3 cellular contexts compared by ENCODE assay signal in the genomic region with DNA sequence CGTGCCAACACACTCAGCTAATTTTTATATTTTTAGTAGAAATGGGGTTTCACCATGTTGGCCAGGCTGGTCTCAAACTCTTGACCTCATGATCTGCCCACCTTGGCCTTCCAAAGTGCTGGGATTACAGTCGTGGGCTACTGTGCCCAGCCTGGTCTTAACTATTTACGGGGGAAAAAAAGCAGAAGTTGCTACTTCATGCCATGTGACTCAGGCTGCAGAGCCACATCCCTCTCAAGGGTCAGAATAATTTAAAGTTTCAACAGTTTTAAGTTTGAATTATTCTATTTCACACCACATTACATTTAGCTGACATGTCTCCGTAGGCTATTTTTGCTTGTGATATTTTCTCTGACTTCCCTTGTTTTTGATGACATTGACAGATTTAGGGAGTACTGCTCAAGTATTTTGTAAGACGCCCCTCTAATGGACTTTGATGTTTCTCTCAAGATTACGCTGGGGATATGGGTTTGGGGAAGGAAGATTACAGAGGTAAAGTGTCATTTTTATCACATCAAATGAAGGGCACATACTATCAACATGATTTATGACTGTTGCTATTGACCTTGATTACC.
TF ChIP-seq lines count a peak whose summit lies in the region.

No MANE protein-coding gene starts in this region.

TF ChIP-seq in A549, 52 proteins besides CTCF, POLR2A, EP300 and RAD21:
- TF ChIP-seq ZSCAN20 (CRISPR knock-in tag; IDR thresholded peaks at IDR 0.05) (no peak), MYC (IDR thresholded peaks at IDR 0.05; ENCODE audit: borderline replicate concordance, low read length) (no peak), MAFK (IDR thresholded peaks at IDR 0.05; ENCODE audit: partially characterized antibody) (peak; percentile 65)

TF ChIP-seq in IMR-90, 13 proteins besides CTCF, POLR2A, EP300 and RAD21:
- peak; percentile 46; the same call in 1 of the 2 replicates for TF ChIP-seq MAFK (IDR thresholded peaks at IDR 0.05; ENCODE audit: low read depth, low read length)
- TF ChIP-seq, protein P1, sequence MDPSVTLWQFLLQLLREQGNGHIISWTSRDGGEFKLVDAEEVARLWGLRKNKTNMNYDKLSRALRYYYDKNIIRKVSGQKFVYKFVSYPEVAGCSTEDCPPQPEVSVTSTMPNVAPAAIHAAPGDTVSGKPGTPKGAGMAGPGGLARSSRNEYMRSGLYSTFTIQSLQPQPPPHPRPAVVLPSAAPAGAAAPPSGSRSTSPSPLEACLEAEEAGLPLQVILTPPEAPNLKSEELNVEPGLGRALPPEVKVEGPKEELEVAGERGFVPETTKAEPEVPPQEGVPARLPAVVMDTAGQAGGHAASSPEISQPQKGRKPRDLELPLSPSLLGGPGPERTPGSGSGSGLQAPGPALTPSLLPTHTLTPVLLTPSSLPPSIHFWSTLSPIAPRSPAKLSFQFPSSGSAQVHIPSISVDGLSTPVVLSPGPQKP (IDR thresholded peaks at IDR 0.05; ENCODE audit: borderline replicate concordance, low read depth, low read length): no peak

TF ChIP-seq in K562, 482 proteins besides CTCF, POLR2A, EP300 and RAD21 (continues in another document):
- TF ChIP-seq SMAD4 (CRISPR knock-in tag; conservative IDR thresholded peaks at IDR 0.05) (no peak), ZNF316 (IDR thresholded peaks at IDR 0.05) (0 out of 2 replicates have a peak, but pooled peaks have one; percentile 32), CHCHD3 (CRISPR knock-in tag; IDR thresholded peaks at IDR 0.05) (no peak), MIER1 (IDR thresholded peaks at IDR 0.05; ENCODE audit: low read depth) (no peak), MAFF (IDR thresholded peaks at IDR 0.05; ENCODE audit: low read length) (0 out of 2 replicates have a peak, but pooled peaks have one; percentile 6), SMAD1 (IDR thresholded peaks at IDR 0.05; ENCODE audit: low read depth, low read length, partially characterized antibody) (no peak), MBD2 (IDR thresholded peaks at IDR 0.05; ENCODE audit: borderline replicate concordance, low read depth) (no peak), RFX7 (CRISPR knock-in tag; IDR thresholded peaks at IDR 0.05) (no peak), ZNF263 (CRISPR knock-in tag; IDR thresholded peaks at IDR 0.05; ENCODE audit: borderline replicate concordance) (no peak), C11orf30 (IDR thresholded peaks at IDR 0.05; ENCODE audit: low read depth) (peak; percentile 23; the same call in 1 of the 2 replicates), SIRT6 (IDR thresholded peaks at IDR 0.05; ENCODE audit: low read depth, low read length) (no peak)
- TF ChIP-seq, protein P2, sequence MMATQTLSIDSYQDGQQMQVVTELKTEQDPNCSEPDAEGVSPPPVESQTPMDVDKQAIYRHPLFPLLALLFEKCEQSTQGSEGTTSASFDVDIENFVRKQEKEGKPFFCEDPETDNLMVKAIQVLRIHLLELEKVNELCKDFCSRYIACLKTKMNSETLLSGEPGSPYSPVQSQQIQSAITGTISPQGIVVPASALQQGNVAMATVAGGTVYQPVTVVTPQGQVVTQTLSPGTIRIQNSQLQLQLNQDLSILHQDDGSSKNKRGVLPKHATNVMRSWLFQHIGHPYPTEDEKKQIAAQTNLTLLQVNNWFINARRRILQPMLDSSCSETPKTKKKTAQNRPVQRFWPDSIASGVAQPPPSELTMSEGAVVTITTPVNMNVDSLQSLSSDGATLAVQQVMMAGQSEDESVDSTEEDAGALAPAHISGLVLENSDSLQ (IDR thresholded peaks at IDR 0.05): no peak
- TF ChIP-seq, protein P3, sequence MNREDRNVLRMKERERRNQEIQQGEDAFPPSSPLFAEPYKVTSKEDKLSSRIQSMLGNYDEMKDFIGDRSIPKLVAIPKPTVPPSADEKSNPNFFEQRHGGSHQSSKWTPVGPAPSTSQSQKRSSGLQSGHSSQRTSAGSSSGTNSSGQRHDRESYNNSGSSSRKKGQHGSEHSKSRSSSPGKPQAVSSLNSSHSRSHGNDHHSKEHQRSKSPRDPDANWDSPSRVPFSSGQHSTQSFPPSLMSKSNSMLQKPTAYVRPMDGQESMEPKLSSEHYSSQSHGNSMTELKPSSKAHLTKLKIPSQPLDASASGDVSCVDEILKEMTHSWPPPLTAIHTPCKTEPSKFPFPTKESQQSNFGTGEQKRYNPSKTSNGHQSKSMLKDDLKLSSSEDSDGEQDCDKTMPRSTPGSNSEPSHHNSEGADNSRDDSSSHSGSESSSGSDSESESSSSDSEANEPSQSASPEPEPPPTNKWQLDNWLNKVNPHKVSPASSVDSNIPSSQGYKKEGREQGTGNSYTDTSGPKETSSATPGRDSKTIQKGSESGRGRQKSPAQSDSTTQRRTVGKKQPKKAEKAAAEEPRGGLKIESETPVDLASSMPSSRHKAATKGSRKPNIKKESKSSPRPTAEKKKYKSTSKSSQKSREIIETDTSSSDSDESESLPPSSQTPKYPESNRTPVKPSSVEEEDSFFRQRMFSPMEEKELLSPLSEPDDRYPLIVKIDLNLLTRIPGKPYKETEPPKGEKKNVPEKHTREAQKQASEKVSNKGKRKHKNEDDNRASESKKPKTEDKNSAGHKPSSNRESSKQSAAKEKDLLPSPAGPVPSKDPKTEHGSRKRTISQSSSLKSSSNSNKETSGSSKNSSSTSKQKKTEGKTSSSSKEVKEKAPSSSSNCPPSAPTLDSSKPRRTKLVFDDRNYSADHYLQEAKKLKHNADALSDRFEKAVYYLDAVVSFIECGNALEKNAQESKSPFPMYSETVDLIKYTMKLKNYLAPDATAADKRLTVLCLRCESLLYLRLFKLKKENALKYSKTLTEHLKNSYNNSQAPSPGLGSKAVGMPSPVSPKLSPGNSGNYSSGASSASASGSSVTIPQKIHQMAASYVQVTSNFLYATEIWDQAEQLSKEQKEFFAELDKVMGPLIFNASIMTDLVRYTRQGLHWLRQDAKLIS (CRISPR knock-in tag; IDR thresholded peaks at IDR 0.05): no peak
- TF ChIP-seq, protein P4, sequence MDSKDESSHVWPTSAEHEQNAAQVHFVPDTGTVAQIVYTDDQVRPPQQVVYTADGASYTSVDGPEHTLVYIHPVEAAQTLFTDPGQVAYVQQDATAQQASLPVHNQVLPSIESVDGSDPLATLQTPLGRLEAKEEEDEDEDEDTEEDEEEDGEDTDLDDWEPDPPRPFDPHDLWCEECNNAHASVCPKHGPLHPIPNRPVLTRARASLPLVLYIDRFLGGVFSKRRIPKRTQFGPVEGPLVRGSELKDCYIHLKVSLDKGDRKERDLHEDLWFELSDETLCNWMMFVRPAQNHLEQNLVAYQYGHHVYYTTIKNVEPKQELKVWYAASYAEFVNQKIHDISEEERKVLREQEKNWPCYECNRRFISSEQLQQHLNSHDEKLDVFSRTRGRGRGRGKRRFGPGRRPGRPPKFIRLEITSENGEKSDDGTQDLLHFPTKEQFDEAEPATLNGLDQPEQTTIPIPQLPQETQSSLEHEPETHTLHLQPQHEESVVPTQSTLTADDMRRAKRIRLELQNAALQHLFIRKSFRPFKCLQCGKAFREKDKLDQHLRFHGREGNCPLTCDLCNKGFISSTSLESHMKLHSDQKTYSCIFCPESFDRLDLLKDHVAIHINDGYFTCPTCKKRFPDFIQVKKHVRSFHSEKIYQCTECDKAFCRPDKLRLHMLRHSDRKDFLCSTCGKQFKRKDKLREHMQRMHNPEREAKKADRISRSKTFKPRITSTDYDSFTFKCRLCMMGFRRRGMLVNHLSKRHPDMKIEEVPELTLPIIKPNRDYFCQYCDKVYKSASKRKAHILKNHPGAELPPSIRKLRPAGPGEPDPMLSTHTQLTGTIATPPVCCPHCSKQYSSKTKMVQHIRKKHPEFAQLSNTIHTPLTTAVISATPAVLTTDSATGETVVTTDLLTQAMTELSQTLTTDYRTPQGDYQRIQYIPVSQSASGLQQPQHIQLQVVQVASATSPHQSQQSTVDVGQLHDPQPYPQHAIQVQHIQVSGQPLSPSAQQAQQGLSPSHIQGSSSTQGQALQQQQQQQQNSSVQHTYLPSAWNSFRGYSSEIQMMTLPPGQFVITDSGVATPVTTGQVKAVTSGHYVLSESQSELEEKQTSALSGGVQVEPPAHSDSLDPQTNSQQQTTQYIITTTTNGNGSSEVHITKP (IDR thresholded peaks at IDR 0.05; ENCODE audit: partially characterized antibody): no peak
- TF ChIP-seq, protein P5, sequence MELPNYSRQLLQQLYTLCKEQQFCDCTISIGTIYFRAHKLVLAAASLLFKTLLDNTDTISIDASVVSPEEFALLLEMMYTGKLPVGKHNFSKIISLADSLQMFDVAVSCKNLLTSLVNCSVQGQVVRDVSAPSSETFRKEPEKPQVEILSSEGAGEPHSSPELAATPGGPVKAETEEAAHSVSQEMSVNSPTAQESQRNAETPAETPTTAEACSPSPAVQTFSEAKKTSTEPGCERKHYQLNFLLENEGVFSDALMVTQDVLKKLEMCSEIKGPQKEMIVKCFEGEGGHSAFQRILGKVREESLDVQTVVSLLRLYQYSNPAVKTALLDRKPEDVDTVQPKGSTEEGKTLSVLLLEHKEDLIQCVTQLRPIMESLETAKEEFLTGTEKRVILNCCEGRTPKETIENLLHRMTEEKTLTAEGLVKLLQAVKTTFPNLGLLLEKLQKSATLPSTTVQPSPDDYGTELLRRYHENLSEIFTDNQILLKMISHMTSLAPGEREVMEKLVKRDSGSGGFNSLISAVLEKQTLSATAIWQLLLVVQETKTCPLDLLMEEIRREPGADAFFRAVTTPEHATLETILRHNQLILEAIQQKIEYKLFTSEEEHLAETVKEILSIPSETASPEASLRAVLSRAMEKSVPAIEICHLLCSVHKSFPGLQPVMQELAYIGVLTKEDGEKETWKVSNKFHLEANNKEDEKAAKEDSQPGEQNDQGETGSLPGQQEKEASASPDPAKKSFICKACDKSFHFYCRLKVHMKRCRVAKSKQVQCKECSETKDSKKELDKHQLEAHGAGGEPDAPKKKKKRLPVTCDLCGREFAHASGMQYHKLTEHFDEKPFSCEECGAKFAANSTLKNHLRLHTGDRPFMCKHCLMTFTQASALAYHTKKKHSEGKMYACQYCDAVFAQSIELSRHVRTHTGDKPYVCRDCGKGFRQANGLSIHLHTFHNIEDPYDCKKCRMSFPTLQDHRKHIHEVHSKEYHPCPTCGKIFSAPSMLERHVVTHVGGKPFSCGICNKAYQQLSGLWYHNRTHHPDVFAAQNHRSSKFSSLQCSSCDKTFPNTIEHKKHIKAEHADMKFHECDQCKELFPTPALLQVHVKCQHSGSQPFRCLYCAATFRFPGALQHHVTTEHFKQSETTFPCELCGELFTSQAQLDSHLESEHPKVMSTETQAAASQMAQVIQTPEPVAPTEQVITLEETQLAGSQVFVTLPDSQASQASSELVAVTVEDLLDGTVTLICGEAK (IDR thresholded peaks at IDR 0.05): no peak
- TF ChIP-seq, protein P5 (CRISPR knock-in tag; IDR thresholded peaks at IDR 0.05): no peak
- TF ChIP-seq, protein P6, sequence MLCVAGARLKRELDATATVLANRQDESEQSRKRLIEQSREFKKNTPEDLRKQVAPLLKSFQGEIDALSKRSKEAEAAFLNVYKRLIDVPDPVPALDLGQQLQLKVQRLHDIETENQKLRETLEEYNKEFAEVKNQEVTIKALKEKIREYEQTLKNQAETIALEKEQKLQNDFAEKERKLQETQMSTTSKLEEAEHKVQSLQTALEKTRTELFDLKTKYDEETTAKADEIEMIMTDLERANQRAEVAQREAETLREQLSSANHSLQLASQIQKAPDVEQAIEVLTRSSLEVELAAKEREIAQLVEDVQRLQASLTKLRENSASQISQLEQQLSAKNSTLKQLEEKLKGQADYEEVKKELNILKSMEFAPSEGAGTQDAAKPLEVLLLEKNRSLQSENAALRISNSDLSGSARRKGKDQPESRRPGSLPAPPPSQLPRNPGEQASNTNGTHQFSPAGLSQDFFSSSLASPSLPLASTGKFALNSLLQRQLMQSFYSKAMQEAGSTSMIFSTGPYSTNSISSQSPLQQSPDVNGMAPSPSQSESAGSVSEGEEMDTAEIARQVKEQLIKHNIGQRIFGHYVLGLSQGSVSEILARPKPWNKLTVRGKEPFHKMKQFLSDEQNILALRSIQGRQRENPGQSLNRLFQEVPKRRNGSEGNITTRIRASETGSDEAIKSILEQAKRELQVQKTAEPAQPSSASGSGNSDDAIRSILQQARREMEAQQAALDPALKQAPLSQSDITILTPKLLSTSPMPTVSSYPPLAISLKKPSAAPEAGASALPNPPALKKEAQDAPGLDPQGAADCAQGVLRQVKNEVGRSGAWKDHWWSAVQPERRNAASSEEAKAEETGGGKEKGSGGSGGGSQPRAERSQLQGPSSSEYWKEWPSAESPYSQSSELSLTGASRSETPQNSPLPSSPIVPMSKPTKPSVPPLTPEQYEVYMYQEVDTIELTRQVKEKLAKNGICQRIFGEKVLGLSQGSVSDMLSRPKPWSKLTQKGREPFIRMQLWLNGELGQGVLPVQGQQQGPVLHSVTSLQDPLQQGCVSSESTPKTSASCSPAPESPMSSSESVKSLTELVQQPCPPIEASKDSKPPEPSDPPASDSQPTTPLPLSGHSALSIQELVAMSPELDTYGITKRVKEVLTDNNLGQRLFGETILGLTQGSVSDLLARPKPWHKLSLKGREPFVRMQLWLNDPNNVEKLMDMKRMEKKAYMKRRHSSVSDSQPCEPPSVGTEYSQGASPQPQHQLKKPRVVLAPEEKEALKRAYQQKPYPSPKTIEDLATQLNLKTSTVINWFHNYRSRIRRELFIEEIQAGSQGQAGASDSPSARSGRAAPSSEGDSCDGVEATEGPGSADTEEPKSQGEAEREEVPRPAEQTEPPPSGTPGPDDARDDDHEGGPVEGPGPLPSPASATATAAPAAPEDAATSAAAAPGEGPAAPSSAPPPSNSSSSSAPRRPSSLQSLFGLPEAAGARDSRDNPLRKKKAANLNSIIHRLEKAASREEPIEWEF (CRISPR knock-in tag; IDR thresholded peaks at IDR 0.05): no peak
- TF ChIP-seq, protein P7, sequence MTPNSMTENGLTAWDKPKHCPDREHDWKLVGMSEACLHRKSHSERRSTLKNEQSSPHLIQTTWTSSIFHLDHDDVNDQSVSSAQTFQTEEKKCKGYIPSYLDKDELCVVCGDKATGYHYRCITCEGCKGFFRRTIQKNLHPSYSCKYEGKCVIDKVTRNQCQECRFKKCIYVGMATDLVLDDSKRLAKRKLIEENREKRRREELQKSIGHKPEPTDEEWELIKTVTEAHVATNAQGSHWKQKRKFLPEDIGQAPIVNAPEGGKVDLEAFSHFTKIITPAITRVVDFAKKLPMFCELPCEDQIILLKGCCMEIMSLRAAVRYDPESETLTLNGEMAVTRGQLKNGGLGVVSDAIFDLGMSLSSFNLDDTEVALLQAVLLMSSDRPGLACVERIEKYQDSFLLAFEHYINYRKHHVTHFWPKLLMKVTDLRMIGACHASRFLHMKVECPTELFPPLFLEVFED (CRISPR knock-in tag; conservative IDR thresholded peaks at IDR 0.05): no peak
